Comparison of ENCODE assay signal across 8 cellular contexts in the genomic region with DNA sequence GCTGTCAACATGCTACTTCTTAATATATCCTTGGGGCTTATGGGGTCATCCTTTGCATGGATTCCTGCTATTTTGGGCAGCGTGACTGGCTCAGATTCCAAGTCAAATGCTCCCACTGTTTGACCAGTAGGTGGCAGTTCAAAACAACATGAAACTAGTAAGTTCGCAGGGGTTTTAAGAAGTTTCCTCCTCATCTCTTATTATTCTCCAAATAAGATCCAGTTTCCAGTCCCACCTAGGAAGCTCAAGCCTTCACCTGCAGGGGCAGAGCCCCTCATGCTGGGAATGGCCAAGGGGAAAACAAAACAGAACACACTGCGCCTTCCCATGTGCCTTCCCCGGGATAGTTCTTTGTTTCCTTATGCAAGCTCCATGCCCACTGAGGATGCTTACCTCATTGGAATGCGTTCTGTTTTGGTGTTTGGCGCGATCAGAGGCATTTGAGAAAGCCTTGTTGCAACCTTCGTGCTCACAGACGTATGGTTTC.
DNase-seq lines count a peak whose midpoint lies in the region; ATAC-seq and TF ChIP-seq lines count a peak whose summit lies in the region.

No MANE protein-coding gene starts in this region.

- peak; percentile 87 for TF ChIP-seq CTCF in Panc1 (IDR thresholded peaks at IDR 0.05)
- peak; percentile 65 to 78 (median 77) for TF ChIP-seq CTCF in esophagus muscularis mucosa (IDR thresholded peaks at IDR 0.05)
- peak; percentile 48 for TF ChIP-seq CTCF in nephron progenitor cell (IDR thresholded peaks at IDR 0.05)

- DNase-seq in SIG-M5 treated with dmso at 0.1 percent for 504 hours (lab: John Stamatoyannopoulos, UW; ENCODE audit: unreplicated experiment): peak; percentile 50
- no peak for DNase-seq in SIG-M5 (lab: John Stamatoyannopoulos, UW)
- DNase-seq in Panc1 (ENCODE audit: low read depth, low spot score): peak; percentile 41
- no peak for DNase-seq in esophagus muscularis mucosa (ENCODE audit: extremely low spot score)
- peak; percentile 16 for DNase-seq in nephron progenitor cell
- no peak for DNase-seq in stimulated activated CD4-positive, alpha-beta T cell treated with anti-CD3 and anti-CD28 coated beads, Interleukin-1b, Interleukin-23, amount 100 ng/mL, for 48 hours
- DNase-seq in activated CD4-positive, alpha-beta T cell treated with anti-CD3 and anti-CD28 coated beads for 48 hours: no peak

- peak; percentile 61; the same call in 1 of the 2 replicates for ATAC-seq in Panc1
- ATAC-seq in GM19463 (IDR thresholded peaks at IDR 0.05; ENCODE audit: unreplicated experiment): no peak

- BruUV-seq in Panc1 (replicated peaks; lab: Mats Ljungman, UMichigan): no TSS peak

- H3K4me3 ChIP-seq in Panc1 (ENCODE audit: low read depth in 2 of 2, low read length in 2 of 2) (no peak overlapping the region), esophagus muscularis mucosa (no peak overlapping the region)

- H3K27ac Mint-ChIP-seq in nephron progenitor cell: peak overlapping the region; percentile 33

- H3K36me3 ChIP-seq in Panc1 (ENCODE audit: control insufficient read depth, insufficient read depth, low read length) (no peaks in the 10 kb centered on the region), esophagus muscularis mucosa (peaks cover 0 to 21% (median 7%) of the 10 kb centered on the region in 4 donors)

- intact Hi-C loops in Panc1 (cut with micrococcal nuclease; ENCODE audit: unreplicated experiment): loop anchor here (5.0 to 10.0 kb wide), 3 partner anchors 210 to 868 kb away; no protein-coding TSS in a partner anchor
- intact Hi-C loops in esophagus muscularis mucosa (cut with DNase I): loop anchor here (5.0 to 10.0 kb wide), 5 partner anchors 35 to 855 kb away; a partner anchor contains a TSS

- 39% methylated on average over 9 of the region's 9 CpGs for WGBS in esophagus muscularis mucosa

- peaks cover 20% of the 10 kb centered on the region for H3K4me1 Mint-ChIP-seq in nephron progenitor cell

- in situ Hi-C loops in Panc1 (cut with HindIII; ENCODE audit: low pct_unique_long_range_greater_than_20kb, low sequenced_read_pairs): no loop called here

- H3K9me3 ChIP-seq in Panc1 (ENCODE audit: control insufficient read depth, insufficient read depth, low read depth, low read length) (no peaks in the 10 kb centered on the region), esophagus muscularis mucosa (no peaks in the 10 kb centered on the region)

- H3K4me1 ChIP-seq in Panc1 (ENCODE audit: control insufficient read depth, insufficient read depth, low read length): 0 out of 2 replicates have a peak, but pooled peaks cover 3% of the 10 kb centered on the region
- H3K4me1 ChIP-seq in esophagus muscularis mucosa: peaks cover 16 to 67% (median 55%) of the 10 kb centered on the region in 4 donors

- no peak for TF ChIP-seq EP300 in esophagus muscularis mucosa (IDR thresholded peaks at IDR 0.05)

- H3K4me3 Mint-ChIP-seq in nephron progenitor cell: no peak overlapping the region

- H3K9me3 Mint-ChIP-seq in nephron progenitor cell: no peaks in the 10 kb centered on the region

- TF ChIP-seq POLR2A in esophagus muscularis mucosa (IDR thresholded peaks at IDR 0.05; ENCODE audit: low read depth): no peak

- POLR2A ChIA-PET in Panc1 (lab: Charles Lee): no interaction called here

- CTCF ChIA-PET in Panc1 (lab: Charles Lee): interaction anchor here (1.0 to 1.3 kb wide), 4 partner anchors 34 to 866 kb away, joined by 3 to 4 read pairs (median 4); no protein-coding TSS in a partner anchor

- H3K27me3 ChIP-seq in Panc1 (ENCODE audit: control insufficient read depth, insufficient read depth, low read length) (no peaks in the 10 kb centered on the region), esophagus muscularis mucosa (no peaks in the 10 kb centered on the region)

- peaks cover 83% of the 10 kb centered on the region for H3K36me3 Mint-ChIP-seq in nephron progenitor cell (ENCODE audit: low read depth)

- no peaks in the 10 kb centered on the region for H3K27me3 Mint-ChIP-seq in nephron progenitor cell (ENCODE audit: low read depth, poor library complexity)

- H3K27ac ChIP-seq in Panc1 (ENCODE audit: low read length) (no peak overlapping the region), esophagus muscularis mucosa (replicated peaks in 1 of 4) (peak overlapping the region in 2 of 4 donors; percentile 20 to 29)

Comparison
In these comparisons a context has a peak if more than half of its experiments do, and no peak if none do; other contexts are left out.
1. DNase-seq: peak in SIG-M5 treated with dmso at 0.1 percent for 504 hours (single experiment), Panc1 (single experiment) and nephron progenitor cell (single experiment); none in SIG-M5 (single experiment), esophagus muscularis mucosa (single experiment), stimulated activated CD4-positive, alpha-beta T cell treated with anti-CD3 and anti-CD28 coated beads, Interleukin-1b, Interleukin-23, amount 100 ng/mL, for 48 hours (single experiment) and activated CD4-positive, alpha-beta T cell treated with anti-CD3 and anti-CD28 coated beads for 48 hours (single experiment).
2. Peak in every context shown above with its lines, with median percentiles within 50 percentile points of each other: CTCF ChIP-seq.